20 cellular contexts compared by ENCODE assay signal in genomic region chr11:11836676-11837231, GRCh38.
"Had no signal": no experiment of that assay in that cellular context is flagged by ENCODE, and none has a peak within 500 bp of the region (broad histone marks: within the 10 kb centered on the region; RNA-seq: fewer than 3 reads in every experiment).

No MANE protein-coding gene starts in this region.

- H3K27ac ChIP-seq: epithelial cell of prostate, esophagus muscularis mucosa, heart left ventricle, neutrophil, sigmoid colon, skin epidermis, thoracic aorta, transverse colon had no signal

- FAIRE-seq: frontal cortex, islet of Langerhans had no signal

- ATAC-seq: heart left ventricle; naive thymus-derived CD4-positive, alpha-beta T cell; stimulated activated naive B cell treated with anti-CD40 and anti-IgM and Interleukin-4, amounts not matched to agents 10 μg/mL and 1 μg/mL and 100 μg/mL, for 72 hours; stimulated activated naive CD8-positive, alpha-beta T cell treated with anti-CD3 and anti-CD28 coated beads, Interleukin-15, amount 100 ng/mL, for 72 hours had no signal

- H3K4me3 ChIP-seq: esophagus muscularis mucosa, heart left ventricle, sigmoid colon, skin epidermis, thoracic aorta, transverse colon had no signal

- DNase-seq: effector memory CD4-positive, alpha-beta T cell; heart left ventricle; hippocampal formation; kidney glomerular epithelial cell; naive thymus-derived CD4-positive, alpha-beta T cell; posterior cingulate gyrus; sigmoid colon; stimulated activated CD4-positive, alpha-beta T cell treated with anti-CD3 and anti-CD28 coated beads, Interleukin-2, amount 100 ng/mL, for 24 hours; stimulated activated CD4-positive, alpha-beta T cell treated with anti-CD3 and anti-CD28 coated beads, Interleukin-4, amount 100 ng/mL, for 4 hours; stimulated activated naive B cell treated with anti-CD40 and anti-IgM and Interleukin-4, amounts not matched to agents 10 μg/mL and 1 μg/mL and 100 μg/mL, for 72 hours; stimulated activated naive CD8-positive, alpha-beta T cell treated with anti-CD3 and anti-CD28 coated beads, Interleukin-15, amount 100 ng/mL, for 72 hours; substantia nigra; transverse colon had no signal

- H3K9me3 ChIP-seq: esophagus muscularis mucosa, heart left ventricle, neutrophil, sigmoid colon, thoracic aorta, transverse colon had no signal

- H3K36me3 ChIP-seq: esophagus muscularis mucosa, heart left ventricle, neutrophil, sigmoid colon, thoracic aorta, transverse colon had no signal

- H3K27me3 ChIP-seq: esophagus muscularis mucosa, heart left ventricle, sigmoid colon, transverse colon had no signal
